ENCODE assay signal across 1 cellular context in the genomic region with DNA sequence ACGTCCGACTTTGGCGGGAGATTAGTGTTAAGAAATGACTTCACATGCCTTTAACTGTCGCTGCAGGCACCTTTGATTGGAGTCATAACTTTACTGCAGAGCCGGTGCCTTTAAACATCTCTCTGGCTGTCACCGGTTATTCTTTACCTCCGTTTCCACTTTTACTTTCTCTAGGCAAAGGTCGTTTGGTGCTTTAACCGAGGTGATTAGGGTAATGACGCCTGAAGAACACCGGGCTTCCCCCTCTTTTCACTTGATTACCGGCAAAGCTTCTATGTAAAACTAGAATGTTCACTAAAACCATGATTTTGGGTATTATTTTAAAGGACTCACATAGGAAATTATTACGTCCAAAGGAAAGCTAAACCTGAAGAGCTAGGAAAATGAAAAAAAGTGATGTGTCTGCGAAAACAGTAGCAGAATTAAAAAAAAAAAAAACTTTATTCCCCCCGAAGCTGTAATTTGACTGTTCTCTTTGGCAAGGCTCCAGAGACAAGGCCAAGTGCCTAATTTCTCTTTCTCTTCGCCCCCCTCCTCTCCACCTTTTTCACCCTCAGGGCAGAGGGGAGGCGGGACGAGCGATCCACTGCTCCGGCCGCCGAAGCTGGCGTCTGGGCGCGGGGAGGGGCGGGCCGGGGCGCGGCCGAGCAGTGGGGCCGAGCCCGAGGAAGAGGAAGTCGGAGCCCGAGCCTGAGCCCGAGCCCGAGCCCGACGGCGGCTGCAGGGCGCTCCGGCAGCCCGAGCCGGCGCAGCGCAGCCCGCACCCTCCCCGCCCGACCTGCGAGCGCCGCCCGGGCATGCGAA.
TF ChIP-seq lines count a peak whose summit lies in the region.

A gene (plus strand): TSS at position 687 of the 804 bp plus-strand sequence. CDS start 133,797 bp downstream, outside the sequence.

TF ChIP-seq in HEK293, 187 proteins besides CTCF, POLR2A, EP300 and RAD21 (continued from another document and continues in another):
- TF ChIP-seq, protein P1, sequence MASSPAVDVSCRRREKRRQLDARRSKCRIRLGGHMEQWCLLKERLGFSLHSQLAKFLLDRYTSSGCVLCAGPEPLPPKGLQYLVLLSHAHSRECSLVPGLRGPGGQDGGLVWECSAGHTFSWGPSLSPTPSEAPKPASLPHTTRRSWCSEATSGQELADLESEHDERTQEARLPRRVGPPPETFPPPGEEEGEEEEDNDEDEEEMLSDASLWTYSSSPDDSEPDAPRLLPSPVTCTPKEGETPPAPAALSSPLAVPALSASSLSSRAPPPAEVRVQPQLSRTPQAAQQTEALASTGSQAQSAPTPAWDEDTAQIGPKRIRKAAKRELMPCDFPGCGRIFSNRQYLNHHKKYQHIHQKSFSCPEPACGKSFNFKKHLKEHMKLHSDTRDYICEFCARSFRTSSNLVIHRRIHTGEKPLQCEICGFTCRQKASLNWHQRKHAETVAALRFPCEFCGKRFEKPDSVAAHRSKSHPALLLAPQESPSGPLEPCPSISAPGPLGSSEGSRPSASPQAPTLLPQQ (tag by site-specific recombination; IDR thresholded peaks at IDR 0.05) = 0 out of 2 replicates have a peak, but pooled peaks have one; percentile 29
- no peak for TF ChIP-seq WT1 (tag by site-specific recombination; IDR thresholded peaks at IDR 0.05)
- no peak for TF ChIP-seq ZBTB48 (tag by site-specific recombination; IDR thresholded peaks at IDR 0.05)
- TF ChIP-seq, protein P2, sequence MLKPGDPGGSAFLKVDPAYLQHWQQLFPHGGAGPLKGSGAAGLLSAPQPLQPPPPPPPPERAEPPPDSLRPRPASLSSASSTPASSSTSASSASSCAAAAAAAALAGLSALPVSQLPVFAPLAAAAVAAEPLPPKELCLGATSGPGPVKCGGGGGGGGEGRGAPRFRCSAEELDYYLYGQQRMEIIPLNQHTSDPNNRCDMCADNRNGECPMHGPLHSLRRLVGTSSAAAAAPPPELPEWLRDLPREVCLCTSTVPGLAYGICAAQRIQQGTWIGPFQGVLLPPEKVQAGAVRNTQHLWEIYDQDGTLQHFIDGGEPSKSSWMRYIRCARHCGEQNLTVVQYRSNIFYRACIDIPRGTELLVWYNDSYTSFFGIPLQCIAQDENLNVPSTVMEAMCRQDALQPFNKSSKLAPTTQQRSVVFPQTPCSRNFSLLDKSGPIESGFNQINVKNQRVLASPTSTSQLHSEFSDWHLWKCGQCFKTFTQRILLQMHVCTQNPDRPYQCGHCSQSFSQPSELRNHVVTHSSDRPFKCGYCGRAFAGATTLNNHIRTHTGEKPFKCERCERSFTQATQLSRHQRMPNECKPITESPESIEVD (tag by site-specific recombination; IDR thresholded peaks at IDR 0.05) = peak; percentile 85
- TF ChIP-seq ZNF274 (IDR thresholded peaks at IDR 0.05; ENCODE audit: low read length) = no peak
- TF ChIP-seq ZNF274 (tag by site-specific recombination; IDR thresholded peaks at IDR 0.05; ENCODE audit: borderline replicate concordance) = no peak
- no peak for TF ChIP-seq ZNF529 (tag by site-specific recombination; IDR thresholded peaks at IDR 0.05; ENCODE audit: insufficient replicate concordance)
- TF ChIP-seq ZSCAN23 (tag by site-specific recombination; IDR thresholded peaks at IDR 0.05) = no peak
- peak; percentile 26 for TF ChIP-seq ZNF335 (tag by site-specific recombination; conservative IDR thresholded peaks at IDR 0.05)
- peak; percentile 42; the same call in 1 of the 2 replicates for TF ChIP-seq ZNF629 (tag by site-specific recombination; IDR thresholded peaks at IDR 0.05)
- no peak for TF ChIP-seq ZNF133 (tag by site-specific recombination; IDR thresholded peaks at IDR 0.05)
- peak; percentile 66 for TF ChIP-seq KLF9 (tag by site-specific recombination; IDR thresholded peaks at IDR 0.05; ENCODE audit: low read depth)
- TF ChIP-seq, protein P3, sequence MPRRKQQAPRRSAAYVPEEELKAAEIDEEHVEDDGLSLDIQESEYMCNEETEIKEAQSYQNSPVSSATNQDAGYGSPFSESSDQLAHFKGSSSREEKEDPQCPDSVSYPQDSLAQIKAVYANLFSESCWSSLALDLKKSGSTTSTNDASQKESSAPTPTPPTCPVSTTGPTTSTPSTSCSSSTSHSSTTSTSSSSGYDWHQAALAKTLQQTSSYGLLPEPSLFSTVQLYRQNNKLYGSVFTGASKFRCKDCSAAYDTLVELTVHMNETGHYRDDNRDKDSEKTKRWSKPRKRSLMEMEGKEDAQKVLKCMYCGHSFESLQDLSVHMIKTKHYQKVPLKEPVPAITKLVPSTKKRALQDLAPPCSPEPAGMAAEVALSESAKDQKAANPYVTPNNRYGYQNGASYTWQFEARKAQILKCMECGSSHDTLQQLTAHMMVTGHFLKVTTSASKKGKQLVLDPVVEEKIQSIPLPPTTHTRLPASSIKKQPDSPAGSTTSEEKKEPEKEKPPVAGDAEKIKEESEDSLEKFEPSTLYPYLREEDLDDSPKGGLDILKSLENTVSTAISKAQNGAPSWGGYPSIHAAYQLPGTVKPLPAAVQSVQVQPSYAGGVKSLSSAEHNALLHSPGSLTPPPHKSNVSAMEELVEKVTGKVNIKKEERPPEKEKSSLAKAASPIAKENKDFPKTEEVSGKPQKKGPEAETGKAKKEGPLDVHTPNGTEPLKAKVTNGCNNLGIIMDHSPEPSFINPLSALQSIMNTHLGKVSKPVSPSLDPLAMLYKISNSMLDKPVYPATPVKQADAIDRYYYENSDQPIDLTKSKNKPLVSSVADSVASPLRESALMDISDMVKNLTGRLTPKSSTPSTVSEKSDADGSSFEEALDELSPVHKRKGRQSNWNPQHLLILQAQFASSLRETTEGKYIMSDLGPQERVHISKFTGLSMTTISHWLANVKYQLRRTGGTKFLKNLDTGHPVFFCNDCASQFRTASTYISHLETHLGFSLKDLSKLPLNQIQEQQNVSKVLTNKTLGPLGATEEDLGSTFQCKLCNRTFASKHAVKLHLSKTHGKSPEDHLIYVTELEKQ (tag by site-specific recombination; IDR thresholded peaks at IDR 0.05; ENCODE audit: borderline replicate concordance) = no peak
- TF ChIP-seq ZNF76 (tag by site-specific recombination; IDR thresholded peaks at IDR 0.05; ENCODE audit: borderline replicate concordance, low read depth) = no peak
- no peak for TF ChIP-seq ZNF624 (tag by site-specific recombination; IDR thresholded peaks at IDR 0.05)
- TF ChIP-seq ZNF211 (tag by site-specific recombination; IDR thresholded peaks at IDR 0.05; ENCODE audit: low read depth) = no peak
- TF ChIP-seq ZNF202 (tag by site-specific recombination; IDR thresholded peaks at IDR 0.05; ENCODE audit: borderline replicate concordance) = no peak
- TF ChIP-seq, protein P4, sequence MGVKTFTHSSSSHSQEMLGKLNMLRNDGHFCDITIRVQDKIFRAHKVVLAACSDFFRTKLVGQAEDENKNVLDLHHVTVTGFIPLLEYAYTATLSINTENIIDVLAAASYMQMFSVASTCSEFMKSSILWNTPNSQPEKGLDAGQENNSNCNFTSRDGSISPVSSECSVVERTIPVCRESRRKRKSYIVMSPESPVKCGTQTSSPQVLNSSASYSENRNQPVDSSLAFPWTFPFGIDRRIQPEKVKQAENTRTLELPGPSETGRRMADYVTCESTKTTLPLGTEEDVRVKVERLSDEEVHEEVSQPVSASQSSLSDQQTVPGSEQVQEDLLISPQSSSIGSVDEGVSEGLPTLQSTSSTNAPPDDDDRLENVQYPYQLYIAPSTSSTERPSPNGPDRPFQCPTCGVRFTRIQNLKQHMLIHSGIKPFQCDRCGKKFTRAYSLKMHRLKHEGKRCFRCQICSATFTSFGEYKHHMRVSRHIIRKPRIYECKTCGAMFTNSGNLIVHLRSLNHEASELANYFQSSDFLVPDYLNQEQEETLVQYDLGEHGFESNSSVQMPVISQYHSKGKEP (tag by site-specific recombination; IDR thresholded peaks at IDR 0.05) = 0 out of 2 replicates have a peak, but pooled peaks have one; percentile 10
- TF ChIP-seq SP7 (tag by site-specific recombination; IDR thresholded peaks at IDR 0.05) = peak; percentile 72
- no peak for TF ChIP-seq ZNF138 (tag by site-specific recombination; IDR thresholded peaks at IDR 0.05; ENCODE audit: borderline replicate concordance)
- TF ChIP-seq ZNF514 (tag by site-specific recombination; IDR thresholded peaks at IDR 0.05) = no peak
- TF ChIP-seq ZNF2 (tag by site-specific recombination; IDR thresholded peaks at IDR 0.05) = no peak
- no peak for TF ChIP-seq ZFP69B (tag by site-specific recombination; IDR thresholded peaks at IDR 0.05)
- no peak for TF ChIP-seq ZBTB21 (tag by site-specific recombination; IDR thresholded peaks at IDR 0.05)
- TF ChIP-seq FEZF1 (tag by site-specific recombination; IDR thresholded peaks at IDR 0.05) = peak; percentile 85
- no peak for TF ChIP-seq ZNF426 (tag by site-specific recombination; IDR thresholded peaks at IDR 0.05)
- peak; percentile 30; the same call in 1 of the 2 replicates for TF ChIP-seq ZNF24 (tag by site-specific recombination; IDR thresholded peaks at IDR 0.05)
- TF ChIP-seq ZNF423 (tag by site-specific recombination; IDR thresholded peaks at IDR 0.05) = no peak
- TF ChIP-seq, protein P5, sequence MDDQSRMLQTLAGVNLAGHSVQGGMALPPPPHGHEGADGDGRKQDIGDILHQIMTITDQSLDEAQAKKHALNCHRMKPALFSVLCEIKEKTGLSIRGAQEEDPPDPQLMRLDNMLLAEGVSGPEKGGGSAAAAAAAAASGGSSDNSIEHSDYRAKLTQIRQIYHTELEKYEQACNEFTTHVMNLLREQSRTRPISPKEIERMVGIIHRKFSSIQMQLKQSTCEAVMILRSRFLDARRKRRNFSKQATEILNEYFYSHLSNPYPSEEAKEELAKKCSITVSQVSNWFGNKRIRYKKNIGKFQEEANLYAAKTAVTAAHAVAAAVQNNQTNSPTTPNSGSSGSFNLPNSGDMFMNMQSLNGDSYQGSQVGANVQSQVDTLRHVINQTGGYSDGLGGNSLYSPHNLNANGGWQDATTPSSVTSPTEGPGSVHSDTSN (CRISPR knock-in tag; IDR thresholded peaks at IDR 0.05) = peak; percentile 72
- TF ChIP-seq ZNF677 (tag by site-specific recombination; IDR thresholded peaks at IDR 0.05) = no peak
- no peak for TF ChIP-seq BCL11A (tag by site-specific recombination; IDR thresholded peaks at IDR 0.05; ENCODE audit: low read depth)
- TF ChIP-seq SP3 (tag by site-specific recombination; IDR thresholded peaks at IDR 0.05) = 0 out of 2 replicates have a peak, but pooled peaks have one; percentile 37
- TF ChIP-seq ZNF155 (tag by site-specific recombination; IDR thresholded peaks at IDR 0.05) = no peak
- no peak for TF ChIP-seq ZNF10 (tag by site-specific recombination; IDR thresholded peaks at IDR 0.05)
- TF ChIP-seq, protein P6, sequence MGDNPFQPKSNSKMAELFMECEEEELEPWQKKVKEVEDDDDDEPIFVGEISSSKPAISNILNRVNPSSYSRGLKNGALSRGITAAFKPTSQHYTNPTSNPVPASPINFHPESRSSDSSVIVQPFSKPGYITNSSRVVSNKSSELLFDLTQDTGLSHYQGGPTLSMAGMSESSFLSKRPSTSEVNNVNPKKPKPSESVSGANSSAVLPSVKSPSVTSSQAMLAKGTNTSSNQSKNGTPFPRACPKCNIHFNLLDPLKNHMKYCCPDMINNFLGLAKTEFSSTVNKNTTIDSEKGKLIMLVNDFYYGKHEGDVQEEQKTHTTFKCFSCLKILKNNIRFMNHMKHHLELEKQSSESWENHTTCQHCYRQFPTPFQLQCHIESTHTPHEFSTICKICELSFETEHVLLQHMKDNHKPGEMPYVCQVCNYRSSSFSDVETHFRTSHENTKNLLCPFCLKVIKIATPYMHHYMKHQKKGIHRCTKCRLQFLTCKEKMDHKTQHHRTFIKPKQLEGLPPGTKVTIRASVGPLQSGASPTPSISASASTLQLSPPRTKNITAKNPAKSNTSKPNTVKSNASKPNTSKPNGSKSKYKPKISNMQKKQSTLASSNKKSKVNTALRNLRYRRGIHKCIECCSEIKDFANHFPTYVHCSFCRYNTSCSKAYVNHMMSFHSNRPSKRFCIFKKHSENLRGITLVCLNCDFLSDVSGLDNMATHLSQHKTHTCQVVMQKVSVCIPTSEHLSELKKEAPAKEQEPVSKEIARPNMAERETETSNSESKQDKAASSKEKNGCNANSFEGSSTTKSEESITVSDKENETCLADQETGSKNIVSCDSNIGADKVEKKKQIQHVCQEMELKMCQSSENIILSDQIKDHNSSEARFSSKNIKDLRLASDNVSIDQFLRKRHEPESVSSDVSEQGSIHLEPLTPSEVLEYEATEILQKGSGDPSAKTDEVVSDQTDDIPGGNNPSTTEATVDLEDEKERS (tag by site-specific recombination; IDR thresholded peaks at IDR 0.05) = no peak
- TF ChIP-seq HOXD13 (CRISPR knock-in tag; IDR thresholded peaks at IDR 0.05; ENCODE audit: borderline replicate concordance) = no peak; the same call in 1 of the 2 replicates
- TF ChIP-seq ZNF664 (tag by site-specific recombination; IDR thresholded peaks at IDR 0.05) = no peak
- TF ChIP-seq, protein P7, sequence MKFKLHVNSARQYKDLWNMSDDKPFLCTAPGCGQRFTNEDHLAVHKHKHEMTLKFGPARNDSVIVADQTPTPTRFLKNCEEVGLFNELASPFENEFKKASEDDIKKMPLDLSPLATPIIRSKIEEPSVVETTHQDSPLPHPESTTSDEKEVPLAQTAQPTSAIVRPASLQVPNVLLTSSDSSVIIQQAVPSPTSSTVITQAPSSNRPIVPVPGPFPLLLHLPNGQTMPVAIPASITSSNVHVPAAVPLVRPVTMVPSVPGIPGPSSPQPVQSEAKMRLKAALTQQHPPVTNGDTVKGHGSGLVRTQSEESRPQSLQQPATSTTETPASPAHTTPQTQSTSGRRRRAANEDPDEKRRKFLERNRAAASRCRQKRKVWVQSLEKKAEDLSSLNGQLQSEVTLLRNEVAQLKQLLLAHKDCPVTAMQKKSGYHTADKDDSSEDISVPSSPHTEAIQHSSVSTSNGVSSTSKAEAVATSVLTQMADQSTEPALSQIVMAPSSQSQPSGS (tag by site-specific recombination; IDR thresholded peaks at IDR 0.05; ENCODE audit: low read depth) = no peak
- TF ChIP-seq, protein P8, sequence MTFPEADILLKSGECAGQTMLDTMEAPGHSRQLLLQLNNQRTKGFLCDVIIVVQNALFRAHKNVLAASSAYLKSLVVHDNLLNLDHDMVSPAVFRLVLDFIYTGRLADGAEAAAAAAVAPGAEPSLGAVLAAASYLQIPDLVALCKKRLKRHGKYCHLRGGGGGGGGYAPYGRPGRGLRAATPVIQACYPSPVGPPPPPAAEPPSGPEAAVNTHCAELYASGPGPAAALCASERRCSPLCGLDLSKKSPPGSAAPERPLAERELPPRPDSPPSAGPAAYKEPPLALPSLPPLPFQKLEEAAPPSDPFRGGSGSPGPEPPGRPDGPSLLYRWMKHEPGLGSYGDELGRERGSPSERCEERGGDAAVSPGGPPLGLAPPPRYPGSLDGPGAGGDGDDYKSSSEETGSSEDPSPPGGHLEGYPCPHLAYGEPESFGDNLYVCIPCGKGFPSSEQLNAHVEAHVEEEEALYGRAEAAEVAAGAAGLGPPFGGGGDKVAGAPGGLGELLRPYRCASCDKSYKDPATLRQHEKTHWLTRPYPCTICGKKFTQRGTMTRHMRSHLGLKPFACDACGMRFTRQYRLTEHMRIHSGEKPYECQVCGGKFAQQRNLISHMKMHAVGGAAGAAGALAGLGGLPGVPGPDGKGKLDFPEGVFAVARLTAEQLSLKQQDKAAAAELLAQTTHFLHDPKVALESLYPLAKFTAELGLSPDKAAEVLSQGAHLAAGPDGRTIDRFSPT (tag by site-specific recombination; IDR thresholded peaks at IDR 0.05) = no peak
- TF ChIP-seq ZNF214 (tag by site-specific recombination; IDR thresholded peaks at IDR 0.05; ENCODE audit: borderline replicate concordance) = no peak
- TF ChIP-seq ZNF501 (tag by site-specific recombination; IDR thresholded peaks at IDR 0.05) = no peak
- no peak for TF ChIP-seq ZNF140 (tag by site-specific recombination; IDR thresholded peaks at IDR 0.05)
